In the genomic region with DNA sequence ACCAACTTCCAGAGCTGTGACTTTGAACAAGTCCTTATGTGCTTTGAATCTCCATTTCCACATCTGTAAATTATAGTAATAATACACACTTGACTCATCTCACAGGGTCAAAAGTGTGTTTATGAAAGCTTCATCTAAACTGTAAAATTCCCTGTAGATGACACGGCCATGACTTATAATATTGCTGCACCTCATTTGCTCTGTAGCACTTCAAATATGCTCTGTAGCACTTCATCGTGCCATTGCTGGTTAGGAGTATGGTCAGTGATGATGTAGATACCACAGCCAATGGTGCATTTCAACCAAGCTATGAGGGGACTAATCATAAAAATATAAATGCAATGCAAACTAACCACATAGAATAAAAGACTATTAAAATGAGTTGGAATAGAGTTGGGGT, we compare ENCODE assay signal across 22 cellular contexts.
DNase-seq lines count a peak whose midpoint lies in the region; ATAC-seq and TF ChIP-seq lines count a peak whose summit lies in the region.
"Had no signal": no experiment of that assay in that cellular context is flagged by ENCODE, and none has a peak within 500 bp of the region (broad histone marks: within the 10 kb centered on the region; RNA-seq: fewer than 3 reads in every experiment).

No MANE protein-coding gene starts in this region.

- peak; percentile 97 for ATAC-seq in IMR-90 (ENCODE audit: low read depth)
- ATAC-seq: activated CD8-positive, alpha-beta T cell treated with anti-CD3 and anti-CD28 coated beads for 36 hours; esophagus mucosa; heart right ventricle; mucosa of descending colon; stimulated activated naive B cell treated with anti-CD40 and anti-IgM and Interleukin-4, amounts not matched to agents 10 μg/mL and 1 μg/mL and 100 μg/mL, for 72 hours had no signal

- TF ChIP-seq RAD21 in IMR-90 (IDR thresholded peaks at IDR 0.05; ENCODE audit: low read length): no peak

- H3K4me1 ChIP-seq in IMR-90 (ENCODE audit: control insufficient read depth, insufficient read depth, low read length) (peaks cover 2% of the 10 kb centered on the region), osteoblast (ENCODE audit: insufficient read depth, low read length) (peaks cover 15% of the 10 kb centered on the region)
- H3K4me1 ChIP-seq: heart right ventricle had no signal

- H3K4me3 ChIP-seq in IMR-90 (ENCODE audit: insufficient read depth, low read depth, low read length) (no peak overlapping the region), choroid plexus epithelial cell (ENCODE audit: low read depth, low read length) (no peak overlapping the region), osteoblast (ENCODE audit: insufficient read depth, low read length) (no peak overlapping the region)
- H3K4me3 ChIP-seq: heart right ventricle, mucosa of descending colon, SK-N-MC had no signal

- DNase-seq in EH (ENCODE audit: low read depth) (peak; percentile 77), IMR-90 (peak; percentile 97), choroid plexus epithelial cell (ENCODE audit: low read depth) (peak; percentile 63), osteoblast (ENCODE audit: insufficient read length, low spot score, missing footprints) (peak; percentile 73), NCI-H1105 treated with DMSO at 0.1 percent for 48 hours (lab: John Stamatoyannopoulos, UW) (no peak), NCI-H2081 (lab: John Stamatoyannopoulos, UW) (no peak)
- DNase-seq in central memory CD4-positive, alpha-beta T cell: no peak
- DNase-seq: activated B cell treated with CpG ODN at 0.5 μM for 24 hours; activated CD8-positive, alpha-beta T cell treated with anti-CD3 and anti-CD28 coated beads for 36 hours; activated T-cell treated with anti-CD3 and anti-CD28 coated beads, Interleukin-2, amount 50 U/mL, for 1 hour; amygdala; DMS79 treated with DMSO at 0.1 percent for 48 hours; effector CD4-positive, alpha-beta T cell; heart right ventricle; mucosa of descending colon; NCI-H1048; NCI-H526; RPMI8226; stimulated activated CD4-positive, alpha-beta T cell treated with anti-CD3 and anti-CD28 coated beads, Interleukin-1b, Interleukin-23, amount 100 ng/mL, for 48 hours; stimulated activated naive B cell treated with anti-CD40 and anti-IgM and Interleukin-4, amounts not matched to agents 10 μg/mL and 1 μg/mL and 100 μg/mL, for 72 hours had no signal

- H2AK9ac ChIP-seq in IMR-90 (replicated peaks; ENCODE audit: low read depth, low read length, poor library complexity): no peak overlapping the region

- no TSS peak for BruUV-seq in IMR-90 (replicated peaks; lab: Mats Ljungman, UMichigan)

- no peak overlapping the region for H3K23ac ChIP-seq in IMR-90 (ENCODE audit: low read depth, low read length)

- H3K9me3 ChIP-seq in IMR-90 (ENCODE audit: control insufficient read depth, insufficient read depth, low read length) (no peaks in the 10 kb centered on the region), osteoblast (ENCODE audit: low read depth, low read length) (no peaks in the 10 kb centered on the region)
- H3K9me3 ChIP-seq: heart right ventricle, mucosa of descending colon had no signal

- no peak overlapping the region for H3K9ac ChIP-seq in IMR-90 (ENCODE audit: low read depth, low read length)

- no peak overlapping the region for H2AFZ ChIP-seq in IMR-90 (replicated peaks; ENCODE audit: low read length, poor library complexity)
- no peak overlapping the region for H2AFZ ChIP-seq in osteoblast (ENCODE audit: low read length)

- POLR2A ChIA-PET in IMR-90 (lab: Charles Lee; ENCODE audit: unreplicated experiment): no interaction called here

- no peak overlapping the region for H2BK20ac ChIP-seq in IMR-90 (ENCODE audit: low read depth, low read length)

- no peaks in the 10 kb centered on the region; the same call in 1 of the 2 replicates for H3K27me3 ChIP-seq in IMR-90 (ENCODE audit: control insufficient read depth, insufficient read depth, low read length)
- no peaks in the 10 kb centered on the region for H3K27me3 ChIP-seq in osteoblast (ENCODE audit: insufficient read depth, low read length)
- H3K27me3 ChIP-seq: heart right ventricle had no signal

- no peak overlapping the region for H3K4ac ChIP-seq in IMR-90 (ENCODE audit: low read depth, low read length)

- no peak overlapping the region for H2BK15ac ChIP-seq in IMR-90 (ENCODE audit: low read depth, low read length)

- CTCF ChIA-PET in IMR-90 (lab: Yijun Ruan, JAX): interaction anchor here (0.6 to 1.5 kb wide), 3 partner anchors 10 to 97 kb away, joined by 3 to 7 read pairs (median 3); no protein-coding TSS in a partner anchor

- TF ChIP-seq CTCF in IMR-90 (conservative IDR thresholded peaks at IDR 0.05; ENCODE audit: low read depth, low read length) (no peak), choroid plexus epithelial cell (conservative IDR thresholded peaks at IDR 0.05; ENCODE audit: low read depth, low read length) (no peak), osteoblast (IDR thresholded peaks at IDR 0.05; ENCODE audit: extremely low read depth, low read depth, low read length) (no peak)

- no peak overlapping the region for H2AK5ac ChIP-seq in IMR-90 (ENCODE audit: low read depth, low read length)

- in situ Hi-C loops in IMR-90 (cut with MboI; ENCODE audit: low sequenced_read_pairs): no loop called here

- H4K91ac ChIP-seq in IMR-90 (ENCODE audit: insufficient read depth, low read depth, low read length): no peak overlapping the region

- H4K8ac ChIP-seq in IMR-90 (ENCODE audit: low read depth in 2 of 2, low read length in 2 of 2): peak overlapping the region in 1 of 2 experiments; percentile 22; a peak in 1 of 4 replicates

- dilution Hi-C loops in IMR-90 (cut with HindIII; ENCODE audit: low sequenced_read_pairs, unreplicated experiment): no loop called here

- H2BK5ac ChIP-seq in IMR-90 (ENCODE audit: low read depth, low read length, poor library complexity, severe bottlenecking): peak overlapping the region; percentile 60

- intact Hi-C loops in IMR-90 (cut with micrococcal nuclease): no loop called here

- H2BK120ac ChIP-seq in IMR-90 (ENCODE audit: low read depth, low read length): no peak overlapping the region

- no peak overlapping the region for H4K5ac ChIP-seq in IMR-90 (ENCODE audit: low read depth, low read length)

- H4K20me1 ChIP-seq in IMR-90 (ENCODE audit: insufficient read depth, low read length) (no peaks in the 10 kb centered on the region), osteoblast (ENCODE audit: insufficient read depth, low read length) (no peaks in the 10 kb centered on the region)

- H3K27ac ChIP-seq in IMR-90 (ENCODE audit: insufficient read depth, low read length): no peak overlapping the region
- peak overlapping the region; percentile 67 for H3K27ac ChIP-seq in osteoblast (ENCODE audit: low read depth, low read length)
- H3K27ac ChIP-seq: heart right ventricle, SK-N-MC had no signal

- H3K14ac ChIP-seq in IMR-90 (replicated peaks; ENCODE audit: low read depth, low read length): no peak overlapping the region

- no peak for TF ChIP-seq POLR2A in IMR-90 (IDR thresholded peaks at IDR 0.05; ENCODE audit: low read depth, low read length)

- no peak overlapping the region for H3K56ac ChIP-seq in IMR-90 (ENCODE audit: extremely low read depth, insufficient read depth, low read length)

- H3K4me2 ChIP-seq in IMR-90 (ENCODE audit: low read depth, low read length) (peak overlapping the region; percentile 33; the same call in 1 of the 2 replicates), osteoblast (ENCODE audit: insufficient read depth, low read length) (peak overlapping the region; percentile 19)

- WGBS in IMR-90 (ENCODE audit: extremely low coverage in 2 of 2, insufficient read length in 1 of 2), 2 experiments: no CpG with 5 or more reads among the region's 2 CpGs

- no peaks in the 10 kb centered on the region for H3K79me2 ChIP-seq in osteoblast (ENCODE audit: insufficient read depth, low read length)

- no peaks in the 10 kb centered on the region for H3K9me1 ChIP-seq in IMR-90 (ENCODE audit: insufficient read depth, low read length)

- H3K36me3 ChIP-seq in IMR-90 (ENCODE audit: control insufficient read depth, insufficient read depth, low read length): no peaks in the 10 kb centered on the region
- no peaks in the 10 kb centered on the region for H3K36me3 ChIP-seq in osteoblast (ENCODE audit: insufficient read depth, low read length)

- no peak overlapping the region; the same call in 1 of the 2 replicates for H3K18ac ChIP-seq in IMR-90 (ENCODE audit: low read depth, low read length)

- H3K79me1 ChIP-seq in IMR-90 (ENCODE audit: low read depth in 1 of 2, low read length in 2 of 2): no peaks in the 10 kb centered on the region

TF ChIP-seq in IMR-90, 13 proteins besides CTCF, POLR2A, EP300 and RAD21:
- TF ChIP-seq MAZ (IDR thresholded peaks at IDR 0.05; ENCODE audit: borderline replicate concordance, low read depth, low read length) (no peak), CHD1 (IDR thresholded peaks at IDR 0.05; ENCODE audit: low read depth, low read length) (no peak), BHLHE40 (IDR thresholded peaks at IDR 0.05; ENCODE audit: low read depth, low read length) (peak; percentile 44; the same call in 1 of the 2 replicates), FOS (IDR thresholded peaks at IDR 0.05; ENCODE audit: low read depth, low read length) (peak; percentile 84), CEBPB (IDR thresholded peaks at IDR 0.05; ENCODE audit: low read depth, low read length) (peak; percentile 79), MAFK (IDR thresholded peaks at IDR 0.05; ENCODE audit: low read depth, low read length) (0 out of 2 replicates have a peak, but pooled peaks have one; percentile 1)
- TF ChIP-seq, protein P1, sequence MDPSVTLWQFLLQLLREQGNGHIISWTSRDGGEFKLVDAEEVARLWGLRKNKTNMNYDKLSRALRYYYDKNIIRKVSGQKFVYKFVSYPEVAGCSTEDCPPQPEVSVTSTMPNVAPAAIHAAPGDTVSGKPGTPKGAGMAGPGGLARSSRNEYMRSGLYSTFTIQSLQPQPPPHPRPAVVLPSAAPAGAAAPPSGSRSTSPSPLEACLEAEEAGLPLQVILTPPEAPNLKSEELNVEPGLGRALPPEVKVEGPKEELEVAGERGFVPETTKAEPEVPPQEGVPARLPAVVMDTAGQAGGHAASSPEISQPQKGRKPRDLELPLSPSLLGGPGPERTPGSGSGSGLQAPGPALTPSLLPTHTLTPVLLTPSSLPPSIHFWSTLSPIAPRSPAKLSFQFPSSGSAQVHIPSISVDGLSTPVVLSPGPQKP (IDR thresholded peaks at IDR 0.05; ENCODE audit: borderline replicate concordance, low read depth, low read length): no peak
- TF ChIP-seq, protein P2, sequence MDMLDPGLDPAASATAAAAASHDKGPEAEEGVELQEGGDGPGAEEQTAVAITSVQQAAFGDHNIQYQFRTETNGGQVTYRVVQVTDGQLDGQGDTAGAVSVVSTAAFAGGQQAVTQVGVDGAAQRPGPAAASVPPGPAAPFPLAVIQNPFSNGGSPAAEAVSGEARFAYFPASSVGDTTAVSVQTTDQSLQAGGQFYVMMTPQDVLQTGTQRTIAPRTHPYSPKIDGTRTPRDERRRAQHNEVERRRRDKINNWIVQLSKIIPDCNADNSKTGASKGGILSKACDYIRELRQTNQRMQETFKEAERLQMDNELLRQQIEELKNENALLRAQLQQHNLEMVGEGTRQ (IDR thresholded peaks at IDR 0.05; ENCODE audit: low read depth, low read length): no peak

Comparison
In these comparisons a context has a peak if more than half of its experiments do, and no peak if none do; other contexts are left out.
1. DNase-seq: peak in EH (single experiment), IMR-90 (single experiment), choroid plexus epithelial cell (single experiment) and osteoblast (single experiment); none in NCI-H1105 treated with DMSO at 0.1 percent for 48 hours (single experiment), central memory CD4-positive, alpha-beta T cell (single experiment) and NCI-H2081 (0 of 2).